ENCODE assay signal across 28 cellular contexts in the genomic region with DNA sequence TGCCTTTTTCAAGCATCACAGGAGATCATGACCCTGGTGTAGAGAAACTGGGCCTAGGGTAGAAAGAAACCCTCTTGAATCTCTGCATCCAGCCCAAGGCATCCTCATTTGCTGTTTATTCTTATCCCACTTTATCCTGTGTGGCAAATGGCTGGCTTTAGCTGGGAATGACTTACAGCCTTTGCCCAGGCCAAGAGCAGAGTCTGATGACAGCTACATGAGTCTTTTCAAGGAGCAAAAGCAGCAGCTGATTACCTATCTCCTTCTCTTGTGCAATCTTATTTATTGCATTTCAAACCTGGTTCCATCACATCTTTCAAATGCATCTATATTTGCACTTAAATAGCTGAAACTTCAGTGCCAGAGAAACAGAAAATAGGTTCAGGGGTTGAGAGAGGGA. TPM values are rescaled to one million over a fixed set of nuclear protein-coding genes. Genes with fewer than 3 reads are reported as not detected.
DNase-seq lines count a peak whose midpoint lies in the region; ATAC-seq, FAIRE-seq and TF ChIP-seq lines count a peak whose summit lies in the region.
"Had no signal": no experiment of that assay in that cellular context is flagged by ENCODE, and none has a peak within 500 bp of the region (broad histone marks: within the 10 kb centered on the region; RNA-seq: fewer than 3 reads in every experiment).

No MANE protein-coding gene starts in this region.

- H3K27ac ChIP-seq in A549 (peak overlapping the region; percentile 64 to 65; a peak in 5 of 6 replicates), HCT116 (ENCODE audit: low read depth, low read length) (no peak overlapping the region), RWPE2 (ENCODE audit: poor library complexity, severe bottlenecking) (no peak overlapping the region), colonic mucosa (peak overlapping the region; percentile 55)
- H3K27ac ChIP-seq: SK-N-MC had no signal

- no peaks in the 10 kb centered on the region for H3K9me2 ChIP-seq in HCT116 (ENCODE audit: insufficient read depth)

- no TSS peak for BruUV-seq in HCT116 (replicated peaks; lab: Mats Ljungman, UMichigan)

- H3K27me3 ChIP-seq in HCT116 (ENCODE audit: insufficient read depth, low read length) = no peaks in the 10 kb centered on the region
- no peaks in the 10 kb centered on the region for H3K27me3 ChIP-seq in RWPE2 (ENCODE audit: insufficient read depth, poor library complexity, severe bottlenecking)
- no peaks in the 10 kb centered on the region for H3K27me3 ChIP-seq in colonic mucosa
- H3K27me3 ChIP-seq: BE2C had no signal

- POLR2A ChIA-PET in A549 (lab: Yijun Ruan, JAX) = interaction anchor here (0.5 kb wide), 1 partner anchor 19 kb away, joined by 4 read pairs; no protein-coding TSS in a partner anchor
- POLR2A ChIA-PET in HCT116 (lab: Charles Lee) = no interaction called here

- TF ChIP-seq POLR2A in A549 (IDR thresholded peaks at IDR 0.05; ENCODE audit: low read length) (no peak), HCT116 (IDR thresholded peaks at IDR 0.05; ENCODE audit: borderline replicate concordance, extremely low read depth, insufficient read depth, insufficient read length) (no peak)

- RAD21 ChIA-PET in HCT116 (lab: Charles Lee; ENCODE audit: low non-redundant PET in 1 of 2, low total read pairs in 2 of 2, uncharacterized antibody in 2 of 2, unreplicated experiment in 2 of 2) = no interaction called here

- H3K4me1 ChIP-seq in A549 (peaks cover 61% of the 10 kb centered on the region), HCT116 (ENCODE audit: control insufficient read depth in 1 of 2, insufficient read depth in 2 of 2, low read length in 2 of 2) (peaks cover 21 to 50% of the 10 kb centered on the region in 2 experiments), RWPE2 (ENCODE audit: insufficient read depth, poor library complexity, severe bottlenecking) (peaks cover 8% of the 10 kb centered on the region), colonic mucosa (no peaks in the 10 kb centered on the region)
- H3K4me1 ChIP-seq: BE2C had no signal

- peak overlapping the region; percentile 2 for H2AFZ ChIP-seq in HCT116 (ENCODE audit: low read depth, low read length, poor library complexity, severe bottlenecking)

- DNase-seq in A549 (ENCODE audit: low read depth in 1 of 2, low spot score in 1 of 2) (no peak), HCT116 (ENCODE audit: low read depth, low spot score) (no peak), RWPE2 (ENCODE audit: low spot score) (no peak), colonic mucosa (no peak), iPS-NIHi7 (ENCODE audit: extremely low spot score) (no peak), medulla oblongata (ENCODE audit: extremely low spot score) (no peak)
- DNase-seq: BE2C; CD8-positive, alpha-beta memory T cell; DMS79 treated with DMSO at 0.1 percent for 48 hours; GF-D8; KBM-7; NCI-H1048; NCI-H1417 treated with DMSO at 0.1 percent for 48 hours; NCI-H1694 treated with DMSO at 0.1 percent for 48 hours; NCI-H2081; NCI-H2227 treated with DMSO at 0.1 percent for 48 hours; NCI-H69; SIG-M5; T-helper 2 cell had no signal

- TF ChIP-seq EP300 in A549 (IDR thresholded peaks at IDR 0.05) = no peak

- no peaks in the 10 kb centered on the region for H3K36me3 ChIP-seq in HCT116 (ENCODE audit: control insufficient read depth in 1 of 2, insufficient read depth in 2 of 2, low read length in 2 of 2)
- H3K36me3 ChIP-seq in RWPE2 (ENCODE audit: low read depth) = no peaks in the 10 kb centered on the region
- H3K36me3 ChIP-seq in colonic mucosa = no peaks in the 10 kb centered on the region
- H3K36me3 ChIP-seq: BE2C had no signal

- peaks cover 7% of the 10 kb centered on the region; the same call in 2 of the 3 replicates for H3K9me3 ChIP-seq in A549
- no peaks in the 10 kb centered on the region for H3K9me3 ChIP-seq in HCT116 (ENCODE audit: control insufficient read depth in 1 of 2, insufficient read depth in 1 of 2, low read depth in 1 of 2, low read length in 2 of 2)
- H3K9me3 ChIP-seq in RWPE2 (ENCODE audit: severe bottlenecking) = no peaks in the 10 kb centered on the region
- no peaks in the 10 kb centered on the region for H3K9me3 ChIP-seq in colonic mucosa
- H3K9me3 ChIP-seq: BE2C had no signal

- no peak overlapping the region for H3K9ac ChIP-seq in HCT116 (ENCODE audit: low read length)
- no peak overlapping the region for H3K9ac ChIP-seq in colonic mucosa (ENCODE audit: low read depth in 2 of 2, low read length in 2 of 2)

- H3K4me3 ChIP-seq in A549 (no peak overlapping the region), HCT116 (replicated peaks in 1 of 2; ENCODE audit: low read depth in 1 of 2, low read length in 2 of 2) (peak overlapping the region in 1 of 2 experiments; percentile 24; a peak in 2 of 4 replicates), RWPE2 (ENCODE audit: severe bottlenecking) (no peak overlapping the region), colonic mucosa (no peak overlapping the region)
- H3K4me3 ChIP-seq: SK-N-MC had no signal

- ATAC-seq in A549 = no peak
- peak; percentile 22; the same call in 1 of the 2 replicates for ATAC-seq in HCT116
- 0 out of 3 replicates have a peak, but pooled peaks have one; percentile 23 for ATAC-seq in RWPE2 (ENCODE audit: low read depth)
- ATAC-seq in HG03108 (IDR thresholded peaks at IDR 0.05; ENCODE audit: unreplicated experiment) = no peak
- no peak for ATAC-seq in HG03342 (IDR thresholded peaks at IDR 0.05; ENCODE audit: unreplicated experiment)

- TF ChIP-seq CTCF in A549 (IDR thresholded peaks at IDR 0.05) = no peak
- TF ChIP-seq CTCF in HCT116 (IDR thresholded peaks at IDR 0.05 in 2 of 3, conservative IDR thresholded peaks at IDR 0.05 in 1 of 3; ENCODE audit: borderline replicate concordance in 1 of 3, insufficient read depth in 1 of 3, low read depth in 2 of 3, low read length in 2 of 3) = no peak
- no peak for TF ChIP-seq CTCF in RWPE2 (IDR thresholded peaks at IDR 0.05; ENCODE audit: poor library complexity, severe bottlenecking)
- no peak for TF ChIP-seq CTCF in colonic mucosa (IDR thresholded peaks at IDR 0.05)

- no peaks in the 10 kb centered on the region for H4K20me1 ChIP-seq in HCT116 (ENCODE audit: insufficient read depth)

- intact Hi-C loops in HCT116 (cut with micrococcal nuclease) (no loop called here), colonic mucosa (cut with DNase I) (no loop called here)

- H3K4me2 ChIP-seq in A549 (peak overlapping the region; percentile 49), HCT116 (ENCODE audit: low read length) (peak overlapping the region; percentile 69)

- CTCF ChIA-PET in A549 (lab: Yijun Ruan, JAX) (interaction anchor here (1.0 to 2.9 kb wide), 11 partner anchors 9 to 324 kb away, joined by 3 to 14 read pairs (median 4); a partner anchor contains a TSS), HCT116 (lab: Charles Lee) (interaction anchor here (1.6 kb wide), 1 partner anchor 8 kb away, joined by 4 read pairs; no protein-coding TSS in a partner anchor)

- TF ChIP-seq RAD21 in A549 (conservative IDR thresholded peaks at IDR 0.05 in 1 of 2, IDR thresholded peaks at IDR 0.05 in 1 of 2) (no peak), HCT116 (IDR thresholded peaks at IDR 0.05; ENCODE audit: low read depth) (no peak)

- no peak for FAIRE-seq in A549 (lab: Jason Lieb, UNC)
- FAIRE-seq: GM12891, GM19239, HTR-8/SVneo had no signal

- no peaks in the 10 kb centered on the region for H3K79me2 ChIP-seq in HCT116 (ENCODE audit: insufficient read depth, low read length)

TF ChIP-seq in A549, 52 proteins besides CTCF, POLR2A, EP300 and RAD21:
- TF ChIP-seq CEBPB (IDR thresholded peaks at IDR 0.05) (0 out of 4 replicates have a peak, but pooled peaks of 1 of the 2 experiments have one; percentile 10), MAZ (IDR thresholded peaks at IDR 0.05; ENCODE audit: borderline replicate concordance, low read depth, low read length) (no peak)

TF ChIP-seq in HCT116, 20 proteins besides CTCF, POLR2A, EP300 and RAD21:
- TF ChIP-seq SP1 (IDR thresholded peaks at IDR 0.05; ENCODE audit: low read depth) = no peak
- TF ChIP-seq JUND (IDR thresholded peaks at IDR 0.05) = no peak
- no peak for TF ChIP-seq POLR2AphosphoS5 (IDR thresholded peaks at IDR 0.05; ENCODE audit: low read depth, low read length)
- no peak for TF ChIP-seq YY1 (IDR thresholded peaks at IDR 0.05; ENCODE audit: extremely low read depth, insufficient replicate concordance, low read depth, low read length)
- TF ChIP-seq, protein P1, sequence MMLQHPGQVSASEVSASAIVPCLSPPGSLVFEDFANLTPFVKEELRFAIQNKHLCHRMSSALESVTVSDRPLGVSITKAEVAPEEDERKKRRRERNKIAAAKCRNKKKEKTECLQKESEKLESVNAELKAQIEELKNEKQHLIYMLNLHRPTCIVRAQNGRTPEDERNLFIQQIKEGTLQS (IDR thresholded peaks at IDR 0.05) = no peak
- TF ChIP-seq SIN3A (IDR thresholded peaks at IDR 0.05; ENCODE audit: low read depth) = no peak
- TF ChIP-seq EGR1 (IDR thresholded peaks at IDR 0.05; ENCODE audit: low read depth) = no peak
- no peak for TF ChIP-seq FOSL1 (IDR thresholded peaks at IDR 0.05; ENCODE audit: low read depth)
- TF ChIP-seq ZNF274 (IDR thresholded peaks at IDR 0.05; ENCODE audit: low read depth, low read length) = no peak
- no peak for TF ChIP-seq EZH2 (IDR thresholded peaks at IDR 0.05)
- TF ChIP-seq, protein P2, sequence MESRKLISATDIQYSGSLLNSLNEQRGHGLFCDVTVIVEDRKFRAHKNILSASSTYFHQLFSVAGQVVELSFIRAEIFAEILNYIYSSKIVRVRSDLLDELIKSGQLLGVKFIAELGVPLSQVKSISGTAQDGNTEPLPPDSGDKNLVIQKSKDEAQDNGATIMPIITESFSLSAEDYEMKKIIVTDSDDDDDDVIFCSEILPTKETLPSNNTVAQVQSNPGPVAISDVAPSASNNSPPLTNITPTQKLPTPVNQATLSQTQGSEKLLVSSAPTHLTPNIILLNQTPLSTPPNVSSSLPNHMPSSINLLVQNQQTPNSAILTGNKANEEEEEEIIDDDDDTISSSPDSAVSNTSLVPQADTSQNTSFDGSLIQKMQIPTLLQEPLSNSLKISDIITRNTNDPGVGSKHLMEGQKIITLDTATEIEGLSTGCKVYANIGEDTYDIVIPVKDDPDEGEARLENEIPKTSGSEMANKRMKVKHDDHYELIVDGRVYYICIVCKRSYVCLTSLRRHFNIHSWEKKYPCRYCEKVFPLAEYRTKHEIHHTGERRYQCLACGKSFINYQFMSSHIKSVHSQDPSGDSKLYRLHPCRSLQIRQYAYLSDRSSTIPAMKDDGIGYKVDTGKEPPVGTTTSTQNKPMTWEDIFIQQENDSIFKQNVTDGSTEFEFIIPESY (IDR thresholded peaks at IDR 0.05; ENCODE audit: extremely low read depth, insufficient replicate concordance, low read length) = no peak
- TF ChIP-seq ELF1 (IDR thresholded peaks at IDR 0.05; ENCODE audit: borderline replicate concordance, low read depth) = no peak
- no peak for TF ChIP-seq CBX3 (IDR thresholded peaks at IDR 0.05; ENCODE audit: low read depth)

RNA-seq across cellular contexts. Expression of a gene that starts 26.1 kb away (rescaled TPM):
- polyA plus RNA-seq in A549 (2011; rRNA removed) (8.1 and 10.7 TPM in 2 replicates), A549 (2017; fragmentation: RNase III; extraction: RNeasy Plus Mini Kit Qiagen cat#74134 plus additional on column Dnase treatment) (8.1 to 13.1 TPM (median 12.9 TPM) in 3 replicates)
- 2.4 and 2.9 TPM in 2 replicates for polyA plus RNA-seq in A549 (2012; cell fraction: cytosol; rRNA removed)
- 2.9 and 3.6 TPM in 2 replicates for polyA plus RNA-seq in A549 (2012; cell fraction: nucleus; rRNA removed)
- 31.3 and 31.5 TPM in 2 replicates for polyA minus RNA-seq in A549 (2011; rRNA and poly(A)+ RNA removed)
- total RNA-seq in HCT116 (2021; ENCODE audit: unreplicated experiment) (1.4 TPM), colonic mucosa (10 to 100 TPM; 23.4 to 31.5 TPM)
- 1.2 and 1.4 TPM in 2 replicates for polyA plus RNA-seq in HCT116 (2012)
- total RNA-seq: CD8-positive, alpha-beta memory T cell; LHCN-M2; NCI-H460 had no signal
- polyA plus RNA-seq: CD14-positive monocyte; CD8-positive, alpha-beta memory T cell had no signal

Comparison
In these comparisons a context has a peak if more than half of its experiments do, and no peak if none do; other contexts are left out.
1. ATAC-seq: peak in HCT116 (single experiment) and RWPE2 (single experiment); none in A549 (0 of 2), HG03108 (single experiment) and HG03342 (single experiment).
2. H3K27ac ChIP-seq: peak in A549 (2 of 2) and colonic mucosa (single experiment); none in HCT116 (single experiment) and RWPE2 (single experiment).
3. RNA of a gene that starts 26.1 kb away (total RNA-seq): 23.4 to 31.5 TPM in colonic mucosa; 1.4 TPM in HCT116 (single experiment); every median in the first group is over 10 times any median in the second.